Comparison of ENCODE assay signal across 8 cellular contexts in genomic region chr19:57240311-57241090, GRCh38. TPM values are rescaled to one million over a fixed set of nuclear protein-coding genes. Genes with fewer than 3 reads are reported as not detected.
DNase-seq lines count a peak whose midpoint lies in the region; ATAC-seq and TF ChIP-seq lines count a peak whose summit lies in the region.

TSS of gene ZNF805 (plus strand) at chr19:57240632. CDS start at chr19:57240892, 260 bp downstream.

- peak; percentile 100 for ATAC-seq in gastroesophageal sphincter

- H3K27ac Mint-ChIP-seq in activated naive CD4-positive, alpha-beta T cell treated with anti-CD3 and anti-CD28 coated beads, Interleukin-2, amount 10 ng/mL, durations not matched to agents 7 days and 5 days = peak within 1 kb of the TSS; percentile 98

- no peak for TF ChIP-seq EP300 in gastroesophageal sphincter (IDR thresholded peaks at IDR 0.05)

- H3K27me3 Mint-ChIP-seq in activated naive CD4-positive, alpha-beta T cell treated with anti-CD3 and anti-CD28 coated beads, Interleukin-2, amount 10 ng/mL, durations not matched to agents 7 days and 5 days = no peaks in the 10 kb centered on the region

- H3K27me3 ChIP-seq in gastroesophageal sphincter (no peaks in the 10 kb centered on the region), neuronal stem cell (ENCODE audit: control insufficient read depth in 3 of 3, insufficient read depth in 3 of 3, low read depth in 1 of 3, low read length in 3 of 3) (no peaks in the 10 kb centered on the region), subcutaneous abdominal adipose tissue (ENCODE audit: control insufficient read depth in 5 of 5, insufficient read depth in 4 of 5, low read length in 5 of 5) (no peaks in the 10 kb centered on the region)

- peaks cover 30% of the 10 kb centered on the region for H3K36me3 Mint-ChIP-seq in activated naive CD4-positive, alpha-beta T cell treated with anti-CD3 and anti-CD28 coated beads, Interleukin-2, amount 10 ng/mL, durations not matched to agents 7 days and 5 days

- peak within 1 kb of the TSS; percentile 85 for H3K4me3 ChIP-seq in HFF-Myc (replicated peaks; ENCODE audit: low read depth, low read length)
- H3K4me3 ChIP-seq in gastroesophageal sphincter = peak within 1 kb of the TSS; percentile 74 to 98
- H3K4me3 ChIP-seq in neuronal stem cell (ENCODE audit: low read length in 2 of 2) = peak within 1 kb of the TSS; percentile 71 to 85
- H3K4me3 ChIP-seq in subcutaneous abdominal adipose tissue (ENCODE audit: low read depth in 1 of 5, low read length in 5 of 5) = peak within 1 kb of the TSS; percentile 90 to 99 (median 98)

- DNase-seq in GM04504 (ENCODE audit: low read depth) (peak; percentile 83), HFF-Myc (ENCODE audit: extremely low read depth, low read depth) (peak; percentile 81), NAMALWA (ENCODE audit: low spot score) (peak; percentile 96), SK-MEL-5 (ENCODE audit: low read depth, low spot score) (peak; percentile 91), neuronal stem cell (ENCODE audit: low spot score) (peak; percentile 91)
- peak; percentile 98 for DNase-seq in activated naive CD4-positive, alpha-beta T cell treated with anti-CD3 and anti-CD28 coated beads, Interleukin-2, amount 10 ng/mL, durations not matched to agents 7 days and 5 days

- H2BK12ac ChIP-seq in neuronal stem cell (ENCODE audit: low read length) = no peak within 1 kb of the TSS

- CTCF ChIA-PET in activated naive CD4-positive, alpha-beta T cell treated with anti-CD3 and anti-CD28 coated beads, Interleukin-2, amount 10 ng/mL, durations not matched to agents 7 days and 5 days (lab: Charles Lee) = no interaction called here

- peak within 1 kb of the TSS; percentile 80 to 96 (median 91) for H3K27ac ChIP-seq in gastroesophageal sphincter
- peak within 1 kb of the TSS; percentile 74 for H3K27ac ChIP-seq in neuronal stem cell (replicated peaks; ENCODE audit: low read length)
- peak within 1 kb of the TSS; percentile 75 for H3K27ac ChIP-seq in subcutaneous abdominal adipose tissue (ENCODE audit: low read depth, low read length)

- peaks cover 2% of the 10 kb centered on the region for H3K9me3 Mint-ChIP-seq in activated naive CD4-positive, alpha-beta T cell treated with anti-CD3 and anti-CD28 coated beads, Interleukin-2, amount 10 ng/mL, durations not matched to agents 7 days and 5 days

- WGBS in gastroesophageal sphincter (ENCODE audit: low coverage in 1 of 2), 2 donors = 0% methylated on average over 4 of the region's 61 CpGs; no CpG with 5 or more reads in 1 of the 2 donors
- WGBS in neuronal stem cell (ENCODE audit: extremely low coverage in 2 of 2, insufficient read length in 2 of 2, insufficient replicate concordance in 1 of 2), 2 donors = no CpG with 5 or more reads among the region's 61 CpGs

- TF ChIP-seq POLR2A in gastroesophageal sphincter (IDR thresholded peaks at IDR 0.05) = peak; percentile 68 to 72

- H2BK120ac ChIP-seq in neuronal stem cell (ENCODE audit: low read depth, low read length) = no peak within 1 kb of the TSS

- H2AK5ac ChIP-seq in neuronal stem cell (ENCODE audit: low read depth, low read length) = peak within 1 kb of the TSS; percentile 36

- H3K18ac ChIP-seq in neuronal stem cell (ENCODE audit: low read length) = peak within 1 kb of the TSS; percentile 96

- no peaks in the 10 kb centered on the region for H3K9me3 ChIP-seq in gastroesophageal sphincter
- no peaks in the 10 kb centered on the region for H3K9me3 ChIP-seq in neuronal stem cell (replicated peaks in 1 of 2; ENCODE audit: control insufficient read depth in 2 of 2, insufficient read depth in 1 of 2, low read depth in 1 of 2, low read length in 2 of 2)
- H3K9me3 ChIP-seq in subcutaneous abdominal adipose tissue (ENCODE audit: control insufficient read depth in 5 of 5, low read length in 5 of 5) = no peaks in the 10 kb centered on the region

- H3K79me1 ChIP-seq in neuronal stem cell (ENCODE audit: low read depth, low read length) = peaks cover 5% of the 10 kb centered on the region

- peak within 1 kb of the TSS; percentile 78 for H3K4me2 ChIP-seq in neuronal stem cell (ENCODE audit: insufficient read depth, low read length, poor library complexity, severe bottlenecking)

- peaks cover 0 to 26% of the 10 kb centered on the region in 2 donors for H3K36me3 ChIP-seq in gastroesophageal sphincter
- peaks cover 0 to 26% of the 10 kb centered on the region in 2 donors for H3K36me3 ChIP-seq in neuronal stem cell (replicated peaks in 1 of 2; ENCODE audit: control insufficient read depth in 2 of 2, insufficient read depth in 2 of 2, low read length in 2 of 2)
- peaks cover 0 to 20% (median 15%) of the 10 kb centered on the region in 5 donors for H3K36me3 ChIP-seq in subcutaneous abdominal adipose tissue (ENCODE audit: control insufficient read depth in 5 of 5, insufficient read depth in 5 of 5, low read length in 5 of 5)

- in situ Hi-C loops in SK-MEL-5 (cut with HindIII; ENCODE audit: low pct_unique_long_range_greater_than_20kb, low sequenced_read_pairs) = no loop called here

- peak within 1 kb of the TSS; percentile 56 for H2BK5ac ChIP-seq in neuronal stem cell (ENCODE audit: low read length)

- no peak within 1 kb of the TSS for H3K4ac ChIP-seq in neuronal stem cell (ENCODE audit: low read length)

- H3K14ac ChIP-seq in neuronal stem cell (ENCODE audit: low read length) = peak within 1 kb of the TSS; percentile 73

- H3K9ac ChIP-seq in neuronal stem cell (ENCODE audit: low read depth, low read length, poor library complexity) (peak within 1 kb of the TSS; percentile 92), subcutaneous abdominal adipose tissue (ENCODE audit: low read length in 5 of 5) (peak within 1 kb of the TSS; percentile 93 to 100 (median 98))

- peak within 1 kb of the TSS; percentile 70 for H4K8ac ChIP-seq in neuronal stem cell (ENCODE audit: low read depth, low read length)

- H2AFZ ChIP-seq in neuronal stem cell (ENCODE audit: low read length) = peak within 1 kb of the TSS; percentile 97

- no peak for TF ChIP-seq CTCF in HFF-Myc (IDR thresholded peaks at IDR 0.05; ENCODE audit: low read depth, low read length, missing control alignments)
- TF ChIP-seq CTCF in gastroesophageal sphincter (IDR thresholded peaks at IDR 0.05) = peak in 3 of 4 experiments; percentile 17 to 45 (median 44)

- H3K23ac ChIP-seq in neuronal stem cell (ENCODE audit: low read depth, low read length, poor library complexity) = peak within 1 kb of the TSS; percentile 92

- peaks cover 24% of the 10 kb centered on the region for H3K4me1 Mint-ChIP-seq in activated naive CD4-positive, alpha-beta T cell treated with anti-CD3 and anti-CD28 coated beads, Interleukin-2, amount 10 ng/mL, durations not matched to agents 7 days and 5 days

- peak within 1 kb of the TSS; percentile 86 for H3K4me3 Mint-ChIP-seq in activated naive CD4-positive, alpha-beta T cell treated with anti-CD3 and anti-CD28 coated beads, Interleukin-2, amount 10 ng/mL, durations not matched to agents 7 days and 5 days

- peak within 1 kb of the TSS; percentile 73 for H2BK15ac ChIP-seq in neuronal stem cell (ENCODE audit: low read length)

- peaks cover 3 to 33% (median 12%) of the 10 kb centered on the region in 3 donors for H3K4me1 ChIP-seq in gastroesophageal sphincter
- peaks cover 6 to 8% of the 10 kb centered on the region in 2 donors for H3K4me1 ChIP-seq in neuronal stem cell (ENCODE audit: control insufficient read depth in 2 of 2, insufficient read depth in 1 of 2, low read depth in 1 of 2, low read length in 2 of 2)
- peaks cover 11 to 29% (median 26%) of the 10 kb centered on the region in 5 donors for H3K4me1 ChIP-seq in subcutaneous abdominal adipose tissue (ENCODE audit: control insufficient read depth in 5 of 5, insufficient read depth in 5 of 5, low read length in 5 of 5)

- no peak within 1 kb of the TSS for H4K91ac ChIP-seq in neuronal stem cell (ENCODE audit: low read depth, low read length, poor library complexity)

RNA-seq across cellular contexts. Expression of gene ZNF805, which starts in this region (rescaled TPM):
- 10.4 and 11.0 TPM in 2 replicates for total RNA-seq in SK-MEL-5 (2014; rRNA removed; shearing (Covaris generic))
- polyA plus RNA-seq in SK-MEL-5 (2015; cell fraction: cytosol; rRNA removed) = 1.1 and 4.2 TPM in 2 replicates
- polyA plus RNA-seq in SK-MEL-5 (2015; cell fraction: nucleus; rRNA removed) = 2.4 and 3.4 TPM in 2 replicates
- total RNA-seq in gastroesophageal sphincter = 10 to 100 TPM; 17.4 to 27.8 (median 19.9) TPM
- polyA plus RNA-seq in neuronal stem cell (2013, experiment 1 of 2) = 4.1 TPM
- polyA plus RNA-seq in neuronal stem cell (2013, experiment 2 of 2) = 4.5 TPM

Comparison
In these comparisons a context has a peak if more than half of its experiments do, and no peak if none do; other contexts are left out.
1. Peak in every context shown above with its lines: DNase-seq, ATAC-seq, H3K4me3 ChIP-seq and H3K27ac ChIP-seq.